In the genomic region with DNA sequence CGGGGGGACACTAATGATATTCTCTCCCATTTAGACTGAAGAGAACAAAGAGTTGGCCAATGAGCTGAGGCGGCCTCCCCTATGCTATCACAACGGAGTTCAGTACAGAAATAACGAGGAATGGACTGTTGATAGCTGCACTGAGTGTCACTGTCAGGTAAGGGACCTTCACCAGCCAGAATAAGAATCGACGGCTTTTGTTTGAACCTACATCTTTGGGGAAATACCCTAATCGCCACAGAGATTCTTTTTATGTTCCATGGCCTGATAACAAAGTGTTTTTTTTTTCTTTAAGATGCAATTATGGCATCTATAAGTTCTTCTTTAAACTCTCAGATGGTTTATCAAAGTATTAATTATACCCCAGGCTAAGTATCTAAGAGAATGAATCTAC, we compare ENCODE assay signal across 15 cellular contexts. TPM values are rescaled to one million over a fixed set of nuclear protein-coding genes. Genes with fewer than 3 reads are reported as not detected.
DNase-seq lines count a peak whose midpoint lies in the region; ATAC-seq and TF ChIP-seq lines count a peak whose summit lies in the region.
"Had no signal": no experiment of that assay in that cellular context is flagged by ENCODE, and none has a peak within 500 bp of the region (broad histone marks: within the 10 kb centered on the region; RNA-seq: fewer than 3 reads in every experiment).

No MANE protein-coding gene starts in this region.

- H3K27ac ChIP-seq in PC-3 (ENCODE audit: low read length), result no peak overlapping the region
- no peak overlapping the region for H3K27ac ChIP-seq in duodenal mucosa (ENCODE audit: low read depth, low read length)
- H3K27ac ChIP-seq in mesodermal cell (ENCODE audit: low read depth, low read length, severe bottlenecking), result no peak overlapping the region
- H3K27ac ChIP-seq in subcutaneous abdominal adipose tissue (ENCODE audit: low read depth, low read length), result no peak overlapping the region

- DNase-seq in PC-3 (no peak), NCI-H82 (lab: John Stamatoyannopoulos, UW) (no peak)
- no peak for DNase-seq in activated CD4-positive, CD25-positive, alpha-beta regulatory T cell treated with anti-CD3 and anti-CD28 coated beads, Interleukin-2, amount 50 U/mL, for 72 hours
- no peak for DNase-seq in activated CD4-positive, alpha-beta T cell treated with anti-CD3 and anti-CD28 coated beads for 48 hours
- DNase-seq: activated CD4-positive, alpha-beta memory T cell treated with anti-CD3 and anti-CD28 coated beads for 36 hours; CD4-positive, CD25-positive, alpha-beta regulatory T cell; NCI-H1436; NCI-H526; stimulated activated CD4-positive, alpha-beta T cell treated with anti-CD3 and anti-CD28 coated beads, Interleukin-4, amount 100 ng/mL, for 1 hour; T-helper 9 cell had no signal

- H3K27me3 ChIP-seq in PC-3 (ENCODE audit: low read length), result no peaks in the 10 kb centered on the region
- no peaks in the 10 kb centered on the region for H3K27me3 ChIP-seq in duodenal mucosa (ENCODE audit: control insufficient read depth in 1 of 2, insufficient read depth in 2 of 2, low read length in 2 of 2)
- no peaks in the 10 kb centered on the region for H3K27me3 ChIP-seq in subcutaneous abdominal adipose tissue (ENCODE audit: control insufficient read depth in 5 of 5, insufficient read depth in 4 of 5, low read length in 5 of 5)

- peaks cover 72% of the 10 kb centered on the region for H3K79me2 ChIP-seq in PC-3 (ENCODE audit: low read length)

- TF ChIP-seq CTCF in PC-3 (conservative IDR thresholded peaks at IDR 0.05; ENCODE audit: low read depth, low read length), result no peak

- 89 to 95% methylated on average over 6 of the region's 7 CpGs for WGBS in mesodermal cell (ENCODE audit: insufficient coverage in 2 of 2), 2 experiments

- peaks cover 25% of the 10 kb centered on the region for H3F3A ChIP-seq in PC-3 (ENCODE audit: low read length, unreplicated experiment)

- H3K9me2 ChIP-seq in PC-3 (replicated peaks; ENCODE audit: low read length), result no peaks in the 10 kb centered on the region

- H2AFZ ChIP-seq in PC-3 (ENCODE audit: low read length), result no peak overlapping the region

- CTCF ChIA-PET in PC-3 (lab: Charles Lee), result no interaction called here

- peaks cover 62% of the 10 kb centered on the region for H4K20me1 ChIP-seq in PC-3 (ENCODE audit: low read length)

- no peak overlapping the region for H3K9ac ChIP-seq in PC-3 (ENCODE audit: low read length)
- H3K9ac ChIP-seq in duodenal mucosa (ENCODE audit: low read depth in 1 of 2, low read length in 2 of 2), result peak overlapping the region in 1 of 2 donors; percentile 31
- peak overlapping the region in 2 of 5 donors; percentile 11 to 36 for H3K9ac ChIP-seq in subcutaneous abdominal adipose tissue (ENCODE audit: low read length in 5 of 5)

- H3K9me3 ChIP-seq in PC-3 (ENCODE audit: low read length) (no peaks in the 10 kb centered on the region), duodenal mucosa (ENCODE audit: control insufficient read depth in 1 of 2, low read length in 2 of 2) (no peaks in the 10 kb centered on the region), mesodermal cell (ENCODE audit: control insufficient read depth, low read length) (no peaks in the 10 kb centered on the region), subcutaneous abdominal adipose tissue (ENCODE audit: control insufficient read depth in 5 of 5, low read length in 5 of 5) (no peaks in the 10 kb centered on the region)

- H3K4me2 ChIP-seq in PC-3 (ENCODE audit: low read length), result peak overlapping the region; percentile 100

- H3K4me3 ChIP-seq in PC-3 (ENCODE audit: low read length) (peak overlapping the region; percentile 87), duodenal mucosa (ENCODE audit: low read depth in 1 of 2, low read length in 2 of 2) (peak overlapping the region; percentile 21 to 38), mesodermal cell (ENCODE audit: extremely low read depth, insufficient read depth, low read length, poor library complexity, severe bottlenecking) (peak overlapping the region; percentile 65), subcutaneous abdominal adipose tissue (ENCODE audit: low read depth in 1 of 5, low read length in 5 of 5) (peak overlapping the region in 3 of 5 donors; percentile 12 to 92 (median 90))

- H3K36me3 ChIP-seq in PC-3 (ENCODE audit: low read depth, low read length) (peaks cover 72% of the 10 kb centered on the region), duodenal mucosa (ENCODE audit: control insufficient read depth in 1 of 2, insufficient read depth in 2 of 2, low read length in 2 of 2) (peaks cover 5 to 15% of the 10 kb centered on the region in 2 donors), mesodermal cell (ENCODE audit: control insufficient read depth, insufficient read depth, low read length) (peaks cover 76% of the 10 kb centered on the region), subcutaneous abdominal adipose tissue (ENCODE audit: control insufficient read depth in 5 of 5, insufficient read depth in 5 of 5, low read length in 5 of 5) (peaks cover 34 to 68% (median 59%) of the 10 kb centered on the region in 5 donors)

- intact Hi-C loops in PC-3 (cut with micrococcal nuclease), result loop anchor here (5.0 kb wide), 2 partner anchors 43 to 103 kb away; no protein-coding TSS in a partner anchor

- ATAC-seq in PC-3 (no peak), HG02610 (IDR thresholded peaks at IDR 0.05; ENCODE audit: unreplicated experiment) (no peak)
- ATAC-seq: stimulated activated effector memory CD8-positive, alpha-beta T cell treated with anti-CD3 and anti-CD28 coated beads, Interleukin-12 subunit alpha, Interleukin-12 subunit beta, amount 100 ng/mL, for 72 hours had no signal

- POLR2A ChIA-PET in PC-3 (lab: Charles Lee; ENCODE audit: unreplicated experiment), result no interaction called here

- peaks cover 47% of the 10 kb centered on the region for H3K4me1 ChIP-seq in PC-3 (ENCODE audit: insufficient read depth, low read length)
- peaks cover 6 to 11% of the 10 kb centered on the region in 2 donors for H3K4me1 ChIP-seq in duodenal mucosa (ENCODE audit: control insufficient read depth in 1 of 2, insufficient read depth in 2 of 2, low read length in 2 of 2)
- peaks cover 37% of the 10 kb centered on the region for H3K4me1 ChIP-seq in mesodermal cell (ENCODE audit: control insufficient read depth, insufficient read depth, low read length, poor library complexity, severe bottlenecking)
- H3K4me1 ChIP-seq in subcutaneous abdominal adipose tissue (ENCODE audit: control insufficient read depth in 5 of 5, insufficient read depth in 5 of 5, low read length in 5 of 5), result peaks cover 3 to 68% (median 39%) of the 10 kb centered on the region in 5 donors

- BruUV-seq in PC-3 (replicated peaks; lab: Mats Ljungman, UMichigan), result TSS peak; percentile 0

RNA-seq across cellular contexts. Expression of gene THBS1, which starts 3.4 kb away (rescaled TPM):
- total RNA-seq in PC-3 (2014; rRNA removed), result 305 and 374 TPM in 2 replicates
- polyA plus RNA-seq in mesodermal cell (2013, experiment 1 of 2), result 81.2 TPM
- polyA plus RNA-seq in mesodermal cell (2013, experiment 2 of 2), result 74.4 TPM

Comparison
In these comparisons a context has a peak if more than half of its experiments do, and no peak if none do; other contexts are left out.
1. H3K4me3 ChIP-seq: peak in every context shown above with its lines; median percentile 90 in subcutaneous abdominal adipose tissue; 87 in PC-3; 65 in mesodermal cell; 30 in duodenal mucosa.